24 cellular contexts compared by ENCODE assay signal in the genomic region with DNA sequence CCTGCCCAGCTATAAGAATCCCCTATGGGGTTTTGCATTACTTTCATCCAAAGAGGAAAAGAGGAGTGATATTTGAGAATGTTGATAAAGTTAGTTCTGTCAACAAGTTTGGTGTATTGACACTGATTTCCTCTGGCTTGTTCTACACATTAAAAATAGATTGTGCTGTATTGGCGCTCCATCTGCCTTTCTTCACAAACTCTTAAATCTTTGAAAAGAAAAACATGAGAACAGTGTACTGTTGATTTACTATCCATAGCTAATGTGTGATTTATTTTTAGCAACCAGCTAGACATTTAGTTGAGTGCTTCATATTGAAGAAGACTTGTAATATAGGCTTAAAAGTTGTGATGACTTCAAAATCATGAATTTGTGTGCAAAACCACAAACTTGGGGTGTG.
"Had no signal": no experiment of that assay in that cellular context is flagged by ENCODE, and none has a peak within 500 bp of the region (broad histone marks: within the 10 kb centered on the region; RNA-seq: fewer than 3 reads in every experiment).

No MANE protein-coding gene starts in this region.

- H3K4me3 Mint-ChIP-seq: activated CD4-positive, alpha-beta memory T cell treated with anti-CD3 and anti-CD28 coated beads, Interleukin-2, amount 10 ng/mL, durations not matched to agents 7 days and 5 days; activated CD4-positive, alpha-beta T cell treated with anti-CD3 and anti-CD28 coated beads for 36 hours; activated naive CD4-positive, alpha-beta T cell treated with anti-CD3 and anti-CD28 coated beads for 36 hours; activated naive CD8-positive, alpha-beta T cell; activated T-helper 17 cell treated with anti-CD3 and anti-CD28 coated beads, Interleukin-2, amount 50 U/mL, for 72 hours; brain had no signal

- H3K4me1 Mint-ChIP-seq: activated CD4-positive, alpha-beta memory T cell treated with anti-CD3 and anti-CD28 coated beads, Interleukin-2, amount 10 ng/mL, durations not matched to agents 7 days and 5 days; activated CD4-positive, alpha-beta T cell treated with anti-CD3 and anti-CD28 coated beads for 36 hours; activated T-helper 17 cell treated with anti-CD3 and anti-CD28 coated beads, Interleukin-2, amount 50 U/mL, for 72 hours had no signal

- H3K9me3 ChIP-seq: MG63 had no signal

- H3K27ac ChIP-seq: KMS-11, WERI-Rb-1 had no signal

- H3K36me3 Mint-ChIP-seq: activated naive CD8-positive, alpha-beta T cell; brain had no signal

- H3K27me3 ChIP-seq: MG63 had no signal

- ATAC-seq: activated CD4-positive, alpha-beta T cell treated with anti-CD3 and anti-CD28 coated beads for 36 hours; activated T-helper 17 cell treated with anti-CD3 and anti-CD28 coated beads, Interleukin-2, amount 50 U/mL, for 72 hours had no signal

- H3K4me3 ChIP-seq: MG63 had no signal

- DNase-seq: activated CD4-positive, alpha-beta memory T cell treated with anti-CD3 and anti-CD28 coated beads, Interleukin-2, amount 10 ng/mL, durations not matched to agents 7 days and 5 days; activated CD4-positive, alpha-beta T cell treated with anti-CD3 and anti-CD28 coated beads for 36 hours; activated CD4-positive, alpha-beta T cell treated with anti-CD3 and anti-CD28 coated beads, Interleukin-2, amount 50 U/mL, for 1 hour; activated gamma-delta T cell; activated naive CD4-positive, alpha-beta T cell treated with anti-CD3 and anti-CD28 coated beads for 36 hours; activated T-cell treated with anti-CD3 and anti-CD28 coated beads for 4 hours; activated T-cell treated with anti-CD3 and anti-CD28 coated beads, Interleukin-2, amount 50 U/mL, for 48 hours; amygdala; caudate nucleus; MG63; MV-4-11; NCI-H1092 treated with DMSO at 0.1 percent for 48 hours; NCI-H1417 treated with DMSO at 0.1 percent for 48 hours; NCI-H1694; NCI-H2081; NCI-H446; NCI-H524; SHP77 treated with DMSO at 0.1 percent for 48 hours; T-helper 1 cell; WERI-Rb-1 had no signal

- H3K9me3 Mint-ChIP-seq: activated naive CD4-positive, alpha-beta T cell treated with anti-CD3 and anti-CD28 coated beads for 36 hours had no signal

- H3K27ac Mint-ChIP-seq: activated CD4-positive, alpha-beta memory T cell treated with anti-CD3 and anti-CD28 coated beads, Interleukin-2, amount 10 ng/mL, durations not matched to agents 7 days and 5 days; activated CD4-positive, alpha-beta T cell treated with anti-CD3 and anti-CD28 coated beads for 36 hours; activated naive CD4-positive, alpha-beta T cell treated with anti-CD3 and anti-CD28 coated beads for 36 hours; activated naive CD8-positive, alpha-beta T cell; activated T-helper 17 cell treated with anti-CD3 and anti-CD28 coated beads, Interleukin-2, amount 50 U/mL, for 72 hours had no signal

- H3K27me3 Mint-ChIP-seq: activated CD4-positive, alpha-beta memory T cell treated with anti-CD3 and anti-CD28 coated beads, Interleukin-2, amount 10 ng/mL, durations not matched to agents 7 days and 5 days; activated CD4-positive, alpha-beta T cell treated with anti-CD3 and anti-CD28 coated beads for 36 hours; activated naive CD8-positive, alpha-beta T cell; activated T-helper 17 cell treated with anti-CD3 and anti-CD28 coated beads, Interleukin-2, amount 50 U/mL, for 72 hours; brain had no signal

- H3K36me3 ChIP-seq: MG63, WERI-Rb-1 had no signal
